Comparison of ENCODE assay signal across 28 cellular contexts in the genomic region with DNA sequence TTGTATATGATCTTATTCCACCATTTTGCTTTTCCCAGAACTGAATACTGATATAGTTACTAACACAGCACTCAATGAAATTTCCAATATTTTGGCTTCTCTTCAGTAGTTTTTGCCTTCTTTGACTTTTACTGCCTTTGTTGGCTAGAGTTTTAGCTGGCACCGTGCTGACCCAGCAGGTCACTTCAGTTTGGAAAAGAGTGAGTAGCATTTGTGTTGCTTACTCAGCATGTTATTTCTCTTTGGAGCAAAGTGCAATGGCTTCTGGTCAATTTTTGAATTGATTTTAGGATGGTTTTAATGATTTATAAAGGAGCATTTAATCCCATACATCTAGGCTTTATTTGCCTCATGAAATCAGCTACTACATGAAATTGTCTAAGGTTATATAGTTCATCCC.
A peak's percentile ranks its signal among the peaks of the same experiment; 100 is the strongest.
DNase-seq lines count a peak whose midpoint lies in the region; ATAC-seq, FAIRE-seq and TF ChIP-seq lines count a peak whose summit lies in the region.
"Had no signal": no experiment of that assay in that cellular context is flagged by ENCODE, and none has a peak within 500 bp of the region (broad histone marks: within the 10 kb centered on the region; RNA-seq: fewer than 3 reads in every experiment).

No MANE protein-coding gene starts in this region.

- H3K27me3 ChIP-seq in right lobe of liver (no peaks in the 10 kb centered on the region), neuronal stem cell (ENCODE audit: control insufficient read depth in 3 of 3, insufficient read depth in 3 of 3, low read depth in 1 of 3, low read length in 3 of 3) (no peaks in the 10 kb centered on the region), hepatocyte (no peaks in the 10 kb centered on the region)
- H3K27me3 ChIP-seq: BE2C; BLaER1 treated with 17β-estradiol and CSF1 and Interleukin-3, amounts not matched to agents 10 nM and 100 nM had no signal

- H3K9me3 ChIP-seq in A549 (no peaks in the 10 kb centered on the region), right lobe of liver (no peaks in the 10 kb centered on the region), neuronal stem cell (replicated peaks in 1 of 2; ENCODE audit: control insufficient read depth in 2 of 2, insufficient read depth in 1 of 2, low read depth in 1 of 2, low read length in 2 of 2) (no peaks in the 10 kb centered on the region), hepatocyte (ENCODE audit: low read depth) (no peaks in the 10 kb centered on the region)
- H3K9me3 ChIP-seq: BE2C, HAP-1 had no signal

- H3K79me2 ChIP-seq in hepatocyte: no peaks in the 10 kb centered on the region

- H2BK120ac ChIP-seq in neuronal stem cell (ENCODE audit: low read depth, low read length): no peak overlapping the region

- WGBS in A549 (ENCODE audit: missing lambda C conversion rate): 15% methylated on average over 1 of the region's 1 CpG
- WGBS in right lobe of liver (ENCODE audit: insufficient coverage, low coverage, low lambda C conversion rate, missing lambda C conversion rate): 30% methylated on average over 1 of the region's 1 CpG
- no CpG with 5 or more reads among the region's 1 CpG for WGBS in neuronal stem cell (ENCODE audit: extremely low coverage in 2 of 2, insufficient read length in 2 of 2, insufficient replicate concordance in 1 of 2), 2 donors
- 78% methylated on average over 1 of the region's 1 CpG for WGBS in hepatocyte (ENCODE audit: low lambda C conversion rate, missing lambda C conversion rate)

- TF ChIP-seq POLR2A in A549 (IDR thresholded peaks at IDR 0.05; ENCODE audit: low read length) (no peak), right lobe of liver (IDR thresholded peaks at IDR 0.05) (no peak)

- H2BK5ac ChIP-seq in neuronal stem cell (ENCODE audit: low read length): no peak overlapping the region

- CTCF ChIA-PET in A549 (lab: Yijun Ruan, JAX): no interaction called here

- intact Hi-C loops in right lobe of liver (cut with DNase I): no loop called here

- no peak overlapping the region for H3K27ac Mint-ChIP-seq in nephron progenitor cell
- H3K27ac Mint-ChIP-seq in osteocyte (ENCODE audit: unreplicated experiment): no peak overlapping the region
- H3K27ac Mint-ChIP-seq: CD14-positive monocyte; CD4-positive, alpha-beta T cell; CD8-positive, alpha-beta memory T cell; HFFc6 had no signal

- H3K4me1 ChIP-seq in A549 (no peaks in the 10 kb centered on the region), right lobe of liver (peaks cover 0 to 24% (median 7%) of the 10 kb centered on the region in 4 donors), neuronal stem cell (ENCODE audit: control insufficient read depth in 2 of 2, insufficient read depth in 1 of 2, low read depth in 1 of 2, low read length in 2 of 2) (peaks cover 0 to 2% of the 10 kb centered on the region in 2 donors), hepatocyte (ENCODE audit: insufficient read depth) (no peaks in the 10 kb centered on the region)
- H3K4me1 ChIP-seq: BE2C; BLaER1 treated with 17β-estradiol and CSF1 and Interleukin-3, amounts not matched to agents 10 nM and 100 nM had no signal

- ATAC-seq in A549 (no peak), left lobe of liver (peak; percentile 91), right lobe of liver (peak; percentile 87 to 88 (median 88)), GM19328 (IDR thresholded peaks at IDR 0.05; ENCODE audit: unreplicated experiment) (no peak)

- no peak overlapping the region for H3K23ac ChIP-seq in neuronal stem cell (ENCODE audit: low read depth, low read length, poor library complexity)

- no peaks in the 10 kb centered on the region for H3K9me2 ChIP-seq in hepatocyte (replicated peaks; ENCODE audit: insufficient read depth)

- H3K4me2 ChIP-seq in A549 (no peak overlapping the region), neuronal stem cell (ENCODE audit: insufficient read depth, low read length, poor library complexity, severe bottlenecking) (no peak overlapping the region), hepatocyte (no peak overlapping the region)
- H3K4me2 ChIP-seq: BLaER1 treated with 17β-estradiol and CSF1 and Interleukin-3, amounts not matched to agents 10 nM and 100 nM had no signal

- no peak for DNase-seq in A549 (ENCODE audit: low read depth in 1 of 2, low spot score in 1 of 2)
- DNase-seq in left lobe of liver (ENCODE audit: low spot score): peak; percentile 72
- peak; percentile 25 to 75 (median 62) for DNase-seq in right lobe of liver
- no peak for DNase-seq in neuronal stem cell (ENCODE audit: low spot score)
- no peak for DNase-seq in nephron progenitor cell
- DNase-seq in osteocyte (ENCODE audit: extremely low spot score, unreplicated experiment): no peak
- DNase-seq in hepatocyte (ENCODE audit: low spot score): no peak
- DNase-seq: ACHN; AML-193; BE2C; CD4-positive, alpha-beta T cell; CD8-positive, alpha-beta memory T cell; DMS 273 treated with DMSO at 0.1 percent for 48 hours; DMS79; EL; GF-D8; GOT3; HFFc6 had no signal

- no peak overlapping the region for H4K8ac ChIP-seq in neuronal stem cell (ENCODE audit: low read depth, low read length)

- TF ChIP-seq CTCF in A549 (IDR thresholded peaks at IDR 0.05): no peak
- no peak for TF ChIP-seq CTCF in right lobe of liver (IDR thresholded peaks at IDR 0.05)
- TF ChIP-seq CTCF in nephron progenitor cell (IDR thresholded peaks at IDR 0.05): no peak
- no peak for TF ChIP-seq CTCF in osteocyte (IDR thresholded peaks at IDR 0.05)
- TF ChIP-seq CTCF in hepatocyte (IDR thresholded peaks at IDR 0.05; ENCODE audit: poor library complexity): no peak

- H2BK15ac ChIP-seq in neuronal stem cell (ENCODE audit: low read length): no peak overlapping the region

- no peak overlapping the region for H3K14ac ChIP-seq in neuronal stem cell (ENCODE audit: low read length)

- no peak for FAIRE-seq in A549 (lab: Jason Lieb, UNC)
- FAIRE-seq: A204.1, D721Med, GM12891, GM18507, H54 had no signal

- no peak overlapping the region for H3K4me3 Mint-ChIP-seq in nephron progenitor cell
- H3K4me3 Mint-ChIP-seq in osteocyte (ENCODE audit: unreplicated experiment): no peak overlapping the region
- H3K4me3 Mint-ChIP-seq: CD14-positive monocyte; CD4-positive, alpha-beta T cell; CD8-positive, alpha-beta memory T cell; HFFc6 had no signal

- H4K20me1 ChIP-seq in hepatocyte (ENCODE audit: insufficient read depth, poor library complexity, severe bottlenecking): no peaks in the 10 kb centered on the region
- H4K20me1 ChIP-seq: BLaER1 treated with 17β-estradiol and CSF1 and Interleukin-3, amounts not matched to agents 10 nM and 100 nM had no signal

- no peak overlapping the region for H3K4me3 ChIP-seq in A549
- H3K4me3 ChIP-seq in right lobe of liver: no peak overlapping the region
- no peak overlapping the region for H3K4me3 ChIP-seq in neuronal stem cell (ENCODE audit: low read length in 2 of 2)
- no peak overlapping the region for H3K4me3 ChIP-seq in hepatocyte
- H3K4me3 ChIP-seq: BLaER1 treated with 17β-estradiol and CSF1 and Interleukin-3, amounts not matched to agents 10 nM and 100 nM; HAP-1 had no signal

- H2AFZ ChIP-seq in neuronal stem cell (ENCODE audit: low read length) (peak overlapping the region; percentile 23), hepatocyte (no peak overlapping the region)

- POLR2A ChIA-PET in A549 (lab: Yijun Ruan, JAX): no interaction called here

- H3K9ac ChIP-seq in neuronal stem cell (ENCODE audit: low read depth, low read length, poor library complexity): no peak overlapping the region
- H3K9ac ChIP-seq: BLaER1 treated with 17β-estradiol and CSF1 and Interleukin-3, amounts not matched to agents 10 nM and 100 nM had no signal

- no peak overlapping the region for H2AK5ac ChIP-seq in neuronal stem cell (ENCODE audit: low read depth, low read length)

- H3K4ac ChIP-seq in neuronal stem cell (ENCODE audit: low read length): no peak overlapping the region

- H3K36me3 Mint-ChIP-seq in nephron progenitor cell (ENCODE audit: low read depth) (no peaks in the 10 kb centered on the region), osteocyte (ENCODE audit: unreplicated experiment) (no peaks in the 10 kb centered on the region)
- H3K36me3 Mint-ChIP-seq: CD14-positive monocyte; CD8-positive, alpha-beta memory T cell had no signal

- H3K4me1 Mint-ChIP-seq in nephron progenitor cell (no peaks in the 10 kb centered on the region), osteocyte (ENCODE audit: unreplicated experiment) (peaks cover 2% of the 10 kb centered on the region)
- H3K4me1 Mint-ChIP-seq: CD14-positive monocyte; CD8-positive, alpha-beta memory T cell had no signal

- H4K91ac ChIP-seq in neuronal stem cell (ENCODE audit: low read depth, low read length, poor library complexity): no peak overlapping the region

- H3K27me3 Mint-ChIP-seq in nephron progenitor cell (ENCODE audit: low read depth, poor library complexity): no peaks in the 10 kb centered on the region
- no peaks in the 10 kb centered on the region for H3K27me3 Mint-ChIP-seq in osteocyte (ENCODE audit: unreplicated experiment)

- H3K79me1 ChIP-seq in neuronal stem cell (ENCODE audit: low read depth, low read length): no peaks in the 10 kb centered on the region

- H2BK12ac ChIP-seq in neuronal stem cell (ENCODE audit: low read length): no peak overlapping the region

- H3K27ac ChIP-seq in A549 (no peak overlapping the region), right lobe of liver (peak overlapping the region in 1 of 3 donors; percentile 29), neuronal stem cell (replicated peaks; ENCODE audit: low read length) (no peak overlapping the region), hepatocyte (no peak overlapping the region)
- H3K27ac ChIP-seq: 22Rv1; BLaER1 treated with 17β-estradiol and CSF1 and Interleukin-3, amounts not matched to agents 10 nM and 100 nM had no signal

- TF ChIP-seq EP300 in A549 (IDR thresholded peaks at IDR 0.05): no peak

- H3K36me3 ChIP-seq in right lobe of liver (no peaks in the 10 kb centered on the region), neuronal stem cell (replicated peaks in 1 of 2; ENCODE audit: control insufficient read depth in 2 of 2, insufficient read depth in 2 of 2, low read length in 2 of 2) (no peaks in the 10 kb centered on the region), hepatocyte (replicated peaks; ENCODE audit: insufficient read depth, low read depth) (no peaks in the 10 kb centered on the region)
- H3K36me3 ChIP-seq: BE2C; BLaER1 treated with 17β-estradiol and CSF1 and Interleukin-3, amounts not matched to agents 10 nM and 100 nM; HAP-1 had no signal

- H3K9me3 Mint-ChIP-seq in nephron progenitor cell (no peaks in the 10 kb centered on the region), osteocyte (ENCODE audit: unreplicated experiment) (no peaks in the 10 kb centered on the region)
- H3K9me3 Mint-ChIP-seq: CD4-positive, alpha-beta T cell; HFFc6 had no signal

- no peak overlapping the region for H3K18ac ChIP-seq in neuronal stem cell (ENCODE audit: low read length)

- no peak for TF ChIP-seq RAD21 in A549 (conservative IDR thresholded peaks at IDR 0.05 in 1 of 2, IDR thresholded peaks at IDR 0.05 in 1 of 2)

TF ChIP-seq in A549, 52 proteins besides CTCF, POLR2A, EP300 and RAD21:
- TF ChIP-seq SREBF2 (IDR thresholded peaks at IDR 0.05) (no peak), FOSL2 (IDR thresholded peaks at IDR 0.05) (no peak), FOSL2 (CRISPR knock-in tag; IDR thresholded peaks at IDR 0.05) (no peak), KDM5A (IDR thresholded peaks at IDR 0.05) (no peak), MAFK (IDR thresholded peaks at IDR 0.05; ENCODE audit: partially characterized antibody) (peak; percentile 49)

Comparison
In these comparisons a context has a peak if more than half of its experiments do, and no peak if none do; other contexts are left out.
1. ATAC-seq: peak in left lobe of liver (single experiment) and right lobe of liver (4 of 4); none in A549 (0 of 2) and GM19328 (single experiment).
2. DNase-seq: peak in left lobe of liver (single experiment) and right lobe of liver (3 of 3); none in A549 (0 of 2), neuronal stem cell (single experiment), nephron progenitor cell (single experiment), osteocyte (single experiment) and hepatocyte (single experiment).